17 cellular contexts compared by ENCODE assay signal in the genomic region with DNA sequence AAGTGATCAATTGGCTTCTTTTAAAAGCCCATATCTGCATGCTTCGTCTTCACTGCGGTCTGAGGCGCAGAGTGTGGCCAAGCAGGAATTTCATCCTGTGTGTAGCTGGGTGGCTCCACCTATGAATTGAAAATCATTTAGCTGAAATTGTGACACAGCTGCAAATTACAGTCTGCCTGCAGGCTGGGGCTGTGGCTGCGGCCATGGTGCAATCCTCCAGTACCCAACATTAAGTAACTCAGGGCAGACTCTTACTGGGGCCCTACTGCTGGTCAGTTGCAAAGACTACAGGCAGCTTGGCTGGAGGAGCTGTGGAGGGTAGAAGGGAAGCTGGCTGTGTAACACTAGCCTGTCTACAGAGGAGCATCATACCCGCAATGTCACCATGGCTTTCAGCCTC. TPM values are rescaled to one million over a fixed set of nuclear protein-coding genes. Genes with fewer than 3 reads are reported as not detected.
DNase-seq lines count a peak whose midpoint lies in the region; ATAC-seq and TF ChIP-seq lines count a peak whose summit lies in the region.
"Had no signal": no experiment of that assay in that cellular context is flagged by ENCODE, and none has a peak within 500 bp of the region (broad histone marks: within the 10 kb centered on the region; RNA-seq: fewer than 3 reads in every experiment).

No MANE protein-coding gene starts in this region.

- no peak overlapping the region for H3K9ac ChIP-seq in smooth muscle cell (ENCODE audit: low read depth)

- no peaks in the 10 kb centered on the region for H3K36me3 ChIP-seq in smooth muscle cell (ENCODE audit: low read depth)

- peak; percentile 9 for DNase-seq in NCI-H2227 (lab: John Stamatoyannopoulos, UW; ENCODE audit: unreplicated experiment)
- no peak for DNase-seq in NCI-H2227 treated with DMSO at 0.1 percent for 48 hours (lab: John Stamatoyannopoulos, UW)
- DNase-seq in SKM-1 (lab: John Stamatoyannopoulos, UW; ENCODE audit: unreplicated experiment), result peak; percentile 89
- DNase-seq in left lobe of liver (ENCODE audit: low spot score), result peak; percentile 52
- no peak for DNase-seq in smooth muscle cell (lab: John Stamatoyannopoulos, UW; ENCODE audit: unreplicated experiment)
- no peak for DNase-seq in retina
- no peak for DNase-seq in COR-L47 (lab: John Stamatoyannopoulos, UW)
- DNase-seq: activated CD8-positive, alpha-beta memory T cell treated with anti-CD3 and anti-CD28 coated beads, Interleukin-2, amount 10 ng/mL, durations not matched to agents 7 days and 5 days; activated naive CD4-positive, alpha-beta T cell treated with anti-CD3 and anti-CD28 coated beads, Interleukin-2, amount 10 ng/mL, durations not matched to agents 7 days and 5 days; caudate nucleus; kidney glomerular epithelial cell; NCI-H2029 treated with DMSO at 0.1 percent for 48 hours had no signal

- H3K4me2 ChIP-seq in smooth muscle cell, result peak overlapping the region; percentile 35

- no peaks in the 10 kb centered on the region for H3K9me3 ChIP-seq in smooth muscle cell (replicated peaks; ENCODE audit: low read depth)

- H3F3A ChIP-seq in smooth muscle cell (ENCODE audit: low read depth), result no peaks in the 10 kb centered on the region

- 40% methylated on average over 5 of the region's 5 CpGs for WGBS in smooth muscle cell (ENCODE audit: low lambda C conversion rate)

- no peak overlapping the region for H3K4me3 ChIP-seq in smooth muscle cell

- H3K79me2 ChIP-seq in smooth muscle cell (ENCODE audit: low read depth), result no peaks in the 10 kb centered on the region

- no peaks in the 10 kb centered on the region for H4K20me1 ChIP-seq in smooth muscle cell (ENCODE audit: low read depth)

- TF ChIP-seq CTCF in smooth muscle cell (IDR thresholded peaks at IDR 0.05; ENCODE audit: borderline replicate concordance, insufficient read depth, poor library complexity, severe bottlenecking), result no peak

- H3K27me3 ChIP-seq in smooth muscle cell (ENCODE audit: low read depth), result no peaks in the 10 kb centered on the region

- H3K27ac ChIP-seq in smooth muscle cell (ENCODE audit: low read depth), result no peak overlapping the region
- H3K27ac ChIP-seq: 22Rv1, VCaP had no signal

- peaks cover 15% of the 10 kb centered on the region for H3K4me1 ChIP-seq in smooth muscle cell (ENCODE audit: low read depth)

- peak; percentile 64 for ATAC-seq in left lobe of liver
- no peak for ATAC-seq in HG02852 (IDR thresholded peaks at IDR 0.05; ENCODE audit: unreplicated experiment)
- ATAC-seq: activated CD8-positive, alpha-beta memory T cell treated with anti-CD3 and anti-CD28 coated beads, Interleukin-2, amount 10 ng/mL, durations not matched to agents 7 days and 5 days had no signal

- no peak overlapping the region for H2AFZ ChIP-seq in smooth muscle cell (ENCODE audit: low read depth)

RNA-seq across cellular contexts. Expression of a gene that starts 3.1 kb away (rescaled TPM):
- 0.25 TPM for total RNA-seq in left lobe of liver
- total RNA-seq in smooth muscle cell, result 0.31 and 0.54 TPM in 2 replicates
- 0.43 TPM in 1 of 2 replicates, not detected in the other for polyA plus RNA-seq in smooth muscle cell
- total RNA-seq: activated CD8-positive, alpha-beta memory T cell treated with anti-CD3 and anti-CD28 coated beads, Interleukin-2, amount 10 ng/mL, durations not matched to agents 7 days and 5 days; H1; SK-MEL-5 had no signal

Comparison
In these comparisons a context has a peak if more than half of its experiments do, and no peak if none do; other contexts are left out.
1. DNase-seq: peak in NCI-H2227 (single experiment), SKM-1 (single experiment) and left lobe of liver (single experiment); none in NCI-H2227 treated with DMSO at 0.1 percent for 48 hours (single experiment), smooth muscle cell (single experiment), retina (single experiment) and COR-L47 (single experiment).